7 cellular contexts compared by ENCODE assay signal in the genomic region with DNA sequence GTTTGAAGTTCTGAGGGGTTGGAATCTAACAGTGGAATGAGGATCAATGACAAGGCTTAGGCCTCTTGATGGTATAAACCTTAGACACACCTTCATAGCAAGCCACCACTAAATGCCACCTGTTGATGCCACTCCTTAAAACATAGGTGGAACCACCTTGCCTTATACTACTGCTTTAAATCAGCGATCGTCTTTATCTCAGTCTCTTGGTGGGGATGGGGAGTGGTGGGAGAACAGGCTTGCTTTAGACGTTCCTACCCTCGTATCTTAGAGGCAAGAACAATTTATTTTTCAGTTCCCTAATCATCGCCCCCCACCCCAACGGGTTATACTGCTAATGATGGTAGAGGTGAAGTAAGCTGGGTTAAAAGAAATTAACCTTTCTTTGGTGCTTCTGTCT.
DNase-seq lines count a peak whose midpoint lies in the region; ATAC-seq and TF ChIP-seq lines count a peak whose summit lies in the region.

No MANE protein-coding gene starts in this region.

- no peaks in the 10 kb centered on the region for H3K9me3 Mint-ChIP-seq in stimulated activated effector memory CD8-positive, alpha-beta T cell treated with anti-CD3 and anti-CD28 coated beads, Interleukin-12 subunit alpha, Interleukin-12 subunit beta, amount 100 ng/mL, for 72 hours

- H3K4me3 ChIP-seq in HFF-Myc (replicated peaks; ENCODE audit: low read depth, low read length): peak overlapping the region; percentile 89
- peak overlapping the region; percentile 72 for H3K4me3 ChIP-seq in WI38 (ENCODE audit: low read depth, low read length)
- H3K4me3 ChIP-seq in iPS-18c (ENCODE audit: insufficient read depth, low read depth, low read length): peak overlapping the region; percentile 97

- H3K36me3 Mint-ChIP-seq in stimulated activated effector memory CD8-positive, alpha-beta T cell treated with anti-CD3 and anti-CD28 coated beads, Interleukin-12 subunit alpha, Interleukin-12 subunit beta, amount 100 ng/mL, for 72 hours: peaks cover 29% of the 10 kb centered on the region

- H3K4me3 Mint-ChIP-seq in stimulated activated effector memory CD8-positive, alpha-beta T cell treated with anti-CD3 and anti-CD28 coated beads, Interleukin-12 subunit alpha, Interleukin-12 subunit beta, amount 100 ng/mL, for 72 hours: peak overlapping the region; percentile 96

- no peak for ATAC-seq in stimulated activated effector memory CD8-positive, alpha-beta T cell treated with anti-CD3 and anti-CD28 coated beads, Interleukin-12 subunit alpha, Interleukin-12 subunit beta, amount 100 ng/mL, for 72 hours

- H3K9me3 ChIP-seq in iPS-18c (ENCODE audit: control insufficient read depth, insufficient read depth, low read length): no peaks in the 10 kb centered on the region

- H3K4me1 Mint-ChIP-seq in stimulated activated effector memory CD8-positive, alpha-beta T cell treated with anti-CD3 and anti-CD28 coated beads, Interleukin-12 subunit alpha, Interleukin-12 subunit beta, amount 100 ng/mL, for 72 hours: peaks cover 68% of the 10 kb centered on the region

- no peak overlapping the region for H3K27ac Mint-ChIP-seq in stimulated activated effector memory CD8-positive, alpha-beta T cell treated with anti-CD3 and anti-CD28 coated beads, Interleukin-12 subunit alpha, Interleukin-12 subunit beta, amount 100 ng/mL, for 72 hours

- DNase-seq in HFF-Myc (ENCODE audit: extremely low read depth, low read depth) (no peak), DMS153 treated with DMSO at 0.1 percent for 48 hours (lab: John Stamatoyannopoulos, UW; ENCODE audit: unreplicated experiment) (no peak)
- DNase-seq in stimulated activated effector memory CD8-positive, alpha-beta T cell treated with anti-CD3 and anti-CD28 coated beads, Interleukin-12 subunit alpha, Interleukin-12 subunit beta, amount 100 ng/mL, for 72 hours (ENCODE audit: low spot score in 2 of 2): no peak
- DNase-seq in activated effector memory CD4-positive, alpha-beta T cell treated with Interleukin-2 at 50 U/mL for 16 hours: no peak
- DNase-seq in activated CD8-positive, alpha-beta memory T cell treated with anti-CD3 and anti-CD28 coated beads, Interleukin-2, amount 50 U/mL, for 48 hours: no peak

- no peak for TF ChIP-seq CTCF in HFF-Myc (IDR thresholded peaks at IDR 0.05; ENCODE audit: low read depth, low read length, missing control alignments)
- TF ChIP-seq CTCF in WI38 (IDR thresholded peaks at IDR 0.05; ENCODE audit: low read depth, low read length): no peak
